Comparison of ENCODE assay signal across 9 cellular contexts in genomic region chr5:102090770-102091169, GRCh38.
DNase-seq lines count a peak whose midpoint lies in the region; ATAC-seq, FAIRE-seq and TF ChIP-seq lines count a peak whose summit lies in the region.
"Had no signal": no experiment of that assay in that cellular context is flagged by ENCODE, and none has a peak within 500 bp of the region (broad histone marks: within the 10 kb centered on the region; RNA-seq: fewer than 3 reads in every experiment).

No MANE protein-coding gene starts in this region.

- DNase-seq in activated T-cell treated with anti-CD3 and anti-CD28 coated beads, Interleukin-2, amount 50 U/mL, for 72 hours, result no peak
- no peak for DNase-seq in activated T-cell treated with anti-CD3 and anti-CD28 coated beads, Interleukin-2, amount 50 U/mL, for 4 hours
- DNase-seq in NCI-H345 (lab: John Stamatoyannopoulos, UW) (peak; percentile 22), H1 (ENCODE audit: low read depth in 1 of 2, low spot score in 2 of 2) (no peak), HCEC 1CT (no peak), nucleus accumbens (lab: John Stamatoyannopoulos, UW) (no peak)
- no peak for DNase-seq in stimulated activated CD4-positive, alpha-beta T cell treated with anti-CD3 and anti-CD28 coated beads, Interleukin-2, amount 100 ng/mL, for 48 hours
- DNase-seq: naive B cell had no signal

- H3K79me1 ChIP-seq in H1 (ENCODE audit: low read depth, low read length), result no peaks in the 10 kb centered on the region

- H3K14ac ChIP-seq in H1 (ENCODE audit: insufficient read length), result no peak overlapping the region

- H3K4ac ChIP-seq in H1 (replicated peaks; ENCODE audit: insufficient read length, low read depth, low read length), result no peak overlapping the region

- H4K8ac ChIP-seq in H1 (ENCODE audit: extremely low read depth, insufficient read depth, low read length), result no peak overlapping the region

- no peaks in the 10 kb centered on the region for H3K23me2 ChIP-seq in H1 (ENCODE audit: low read depth, low read length)

- H3K36me3 ChIP-seq in H1 (ENCODE audit: control insufficient read depth in 2 of 4, insufficient read depth in 4 of 4, low read length in 3 of 4), result no peaks in the 10 kb centered on the region

- H3K27ac Mint-ChIP-seq in activated T-cell treated with anti-CD3 and anti-CD28 coated beads, Interleukin-2, amount 50 U/mL, for 72 hours, result no peak overlapping the region
- H3K27ac Mint-ChIP-seq: naive B cell had no signal

- H2BK120ac ChIP-seq in H1 (replicated peaks; ENCODE audit: low read depth, low read length), result no peak overlapping the region

- H2BK20ac ChIP-seq in H1 (ENCODE audit: low read length), result no peak overlapping the region

- no peak overlapping the region for H2BK15ac ChIP-seq in H1 (ENCODE audit: low read length)

- no peak overlapping the region for H3K56ac ChIP-seq in H1 (replicated peaks; ENCODE audit: insufficient read length, low read depth, low read length)

- H3K4me2 ChIP-seq in H1 (ENCODE audit: insufficient read depth in 1 of 2, low read depth in 2 of 2, low read length in 2 of 2), result no peak overlapping the region

- TF ChIP-seq EP300 in H1 (IDR thresholded peaks at IDR 0.05; ENCODE audit: borderline replicate concordance in 1 of 2, low read depth in 2 of 2, low read length in 2 of 2), result no peak

- TF ChIP-seq POLR2A in H1 (IDR thresholded peaks at IDR 0.05; ENCODE audit: control extremely low read depth in 1 of 2, low read depth in 2 of 2, low read length in 2 of 2), result no peak

- no peaks in the 10 kb centered on the region for H3K27me3 ChIP-seq in H1 (replicated peaks in 1 of 4; ENCODE audit: control insufficient read depth in 3 of 4, extremely low read depth in 1 of 4, insufficient read depth in 3 of 4, low read length in 3 of 4)

- H4K5ac ChIP-seq in H1 (ENCODE audit: insufficient read length, low read depth, low read length), result no peak overlapping the region

- ATAC-seq in activated T-cell treated with anti-CD3 and anti-CD28 coated beads, Interleukin-2, amount 50 U/mL, for 72 hours (replicated peaks in 1 of 2), result peak; percentile 28 to 44
- ATAC-seq in activated T-cell treated with anti-CD3 and anti-CD28 coated beads, Interleukin-2, amount 50 U/mL, for 4 hours, result no peak
- ATAC-seq in HG02870 (IDR thresholded peaks at IDR 0.05; ENCODE audit: unreplicated experiment), result peak; percentile 80

- H3K4me3 ChIP-seq in H1 (ENCODE audit: extremely low read depth in 1 of 4, insufficient read depth in 2 of 4, low read depth in 3 of 4, low read length in 4 of 4), result no peak overlapping the region

- H3K27me3 Mint-ChIP-seq in activated T-cell treated with anti-CD3 and anti-CD28 coated beads, Interleukin-2, amount 50 U/mL, for 72 hours (ENCODE audit: low read depth), result no peaks in the 10 kb centered on the region
- H3K27me3 Mint-ChIP-seq in activated T-cell treated with anti-CD3 and anti-CD28 coated beads, Interleukin-2, amount 50 U/mL, for 4 hours (ENCODE audit: low read depth), result no peaks in the 10 kb centered on the region
- H3K27me3 Mint-ChIP-seq: naive B cell had no signal

- TF ChIP-seq CTCF in H1 (IDR thresholded peaks at IDR 0.05; ENCODE audit: control extremely low read depth in 1 of 3, insufficient read depth in 1 of 3, low read depth in 1 of 3, low read length in 3 of 3), result peak; percentile 33 to 46 (median 41)

- H3K9ac ChIP-seq in H1 (replicated peaks in 1 of 4; ENCODE audit: extremely low read depth in 1 of 4, low read depth in 3 of 4, low read length in 3 of 4), result no peak overlapping the region

- TF ChIP-seq RAD21 in H1 (IDR thresholded peaks at IDR 0.05 in 1 of 2, conservative IDR thresholded peaks at IDR 0.05 in 1 of 2; ENCODE audit: low read depth in 2 of 2, low read length in 2 of 2), result peak; percentile 49 to 60

- H3K18ac ChIP-seq in H1 (ENCODE audit: extremely low read depth, low read length), result no peak overlapping the region

- H3K27ac ChIP-seq in H1 (ENCODE audit: low read depth, low read length), result no peak overlapping the region

- no peak overlapping the region for H3K23ac ChIP-seq in H1 (ENCODE audit: insufficient read length)

- H4K20me1 ChIP-seq in H1 (replicated peaks in 1 of 2; ENCODE audit: control insufficient read depth in 1 of 2, insufficient read depth in 2 of 2, low read length in 2 of 2), result no peaks in the 10 kb centered on the region

- peaks cover 0 to 3% of the 10 kb centered on the region in 2 experiments; a peak in 1 of 4 replicates for H3K9me3 ChIP-seq in H1 (ENCODE audit: insufficient read depth in 2 of 2, low read depth in 1 of 2, low read length in 1 of 2)

- H3K9me3 Mint-ChIP-seq in activated T-cell treated with anti-CD3 and anti-CD28 coated beads, Interleukin-2, amount 50 U/mL, for 72 hours, result no peaks in the 10 kb centered on the region
- no peaks in the 10 kb centered on the region for H3K9me3 Mint-ChIP-seq in activated T-cell treated with anti-CD3 and anti-CD28 coated beads, Interleukin-2, amount 50 U/mL, for 4 hours

- H2AFZ ChIP-seq in H1 (ENCODE audit: low read length), result no peak overlapping the region

- no peaks in the 10 kb centered on the region for H3K79me2 ChIP-seq in H1 (ENCODE audit: control insufficient read depth in 1 of 2, insufficient read depth in 2 of 2, low read length in 2 of 2)

- FAIRE-seq in H1 (lab: Jason Lieb, UNC), result no peak

- H3K4me3 Mint-ChIP-seq in activated T-cell treated with anti-CD3 and anti-CD28 coated beads, Interleukin-2, amount 50 U/mL, for 72 hours, result no peak overlapping the region
- no peak overlapping the region for H3K4me3 Mint-ChIP-seq in activated T-cell treated with anti-CD3 and anti-CD28 coated beads, Interleukin-2, amount 50 U/mL, for 4 hours
- H3K4me3 Mint-ChIP-seq: naive B cell had no signal

- no peak overlapping the region for H2BK5ac ChIP-seq in H1 (ENCODE audit: low read depth, low read length)

- POLR2A ChIA-PET in H1 (lab: Charles Lee; ENCODE audit: partially characterized antibody), result no interaction called here

- no peak overlapping the region for H4K91ac ChIP-seq in H1 (replicated peaks; ENCODE audit: insufficient read length, low read length)

- no peaks in the 10 kb centered on the region for H3K4me1 Mint-ChIP-seq in activated T-cell treated with anti-CD3 and anti-CD28 coated beads, Interleukin-2, amount 50 U/mL, for 72 hours (ENCODE audit: low read depth)
- no peaks in the 10 kb centered on the region for H3K4me1 Mint-ChIP-seq in activated T-cell treated with anti-CD3 and anti-CD28 coated beads, Interleukin-2, amount 50 U/mL, for 4 hours (ENCODE audit: low read depth)
- H3K4me1 Mint-ChIP-seq: naive B cell had no signal

- H3K4me1 ChIP-seq in H1 (replicated peaks in 1 of 4; ENCODE audit: control insufficient read depth in 3 of 4, insufficient read depth in 4 of 4, low read length in 3 of 4), result peaks cover 0 to 4% (median 1%) of the 10 kb centered on the region in 4 experiments; a peak in 2 of 7 replicates

- CTCF ChIA-PET in H1 (lab: Charles Lee; ENCODE audit: partially characterized antibody), result interaction anchor here (0.6 to 2.9 kb wide), 19 partner anchors 9 to 1153 kb away, joined by 3 to 31 read pairs (median 4); no protein-coding TSS in a partner anchor

- no peak overlapping the region for H2BK12ac ChIP-seq in H1 (ENCODE audit: low read depth, low read length)

- no peaks in the 10 kb centered on the region for H3K36me3 Mint-ChIP-seq in activated T-cell treated with anti-CD3 and anti-CD28 coated beads, Interleukin-2, amount 50 U/mL, for 72 hours (ENCODE audit: insufficient read depth in 2 of 2)
- H3K36me3 Mint-ChIP-seq in activated T-cell treated with anti-CD3 and anti-CD28 coated beads, Interleukin-2, amount 50 U/mL, for 4 hours (ENCODE audit: insufficient read depth), result no peaks in the 10 kb centered on the region
- H3K36me3 Mint-ChIP-seq: naive B cell had no signal

- no peak overlapping the region for H2AK5ac ChIP-seq in H1 (ENCODE audit: low read depth, low read length)

TF ChIP-seq in H1, 55 proteins besides CTCF, POLR2A, EP300 and RAD21:
- TF ChIP-seq BACH1 (IDR thresholded peaks at IDR 0.05; ENCODE audit: low read length) (no peak), ASH2L (IDR thresholded peaks at IDR 0.05; ENCODE audit: low read length) (no peak), KDM4A (IDR thresholded peaks at IDR 0.05; ENCODE audit: low read depth, low read length, severe bottlenecking) (no peak), HDAC2 (IDR thresholded peaks at IDR 0.05; ENCODE audit: borderline replicate concordance in 1 of 2, low read depth in 2 of 2, low read length in 2 of 2) (no peak), SP2 (IDR thresholded peaks at IDR 0.05; ENCODE audit: low read length) (no peak), TAF1 (IDR thresholded peaks at IDR 0.05; ENCODE audit: low read depth, low read length) (no peak), ATF3 (IDR thresholded peaks at IDR 0.05; ENCODE audit: insufficient read depth, low read depth, low read length) (no peak), ZNF274 (IDR thresholded peaks at IDR 0.05; ENCODE audit: borderline replicate concordance, extremely low read depth, low read length) (no peak), SIN3A (conservative IDR thresholded peaks at IDR 0.05 in 1 of 2, IDR thresholded peaks at IDR 0.05 in 1 of 2; ENCODE audit: low read depth in 1 of 2, low read length in 2 of 2) (no peak), CEBPB (IDR thresholded peaks at IDR 0.05; ENCODE audit: low read depth, low read length) (no peak), MAFK (IDR thresholded peaks at IDR 0.05; ENCODE audit: low read depth, low read length) (no peak), SUZ12 (IDR thresholded peaks at IDR 0.05; ENCODE audit: low read length) (no peak)

Comparison
In these comparisons a context has a peak if more than half of its experiments do, and no peak if none do; other contexts are left out.
1. ATAC-seq: peak in activated T-cell treated with anti-CD3 and anti-CD28 coated beads, Interleukin-2, amount 50 U/mL, for 72 hours (2 of 2) and HG02870 (single experiment); none in activated T-cell treated with anti-CD3 and anti-CD28 coated beads, Interleukin-2, amount 50 U/mL, for 4 hours (0 of 2).